In the genomic region with DNA sequence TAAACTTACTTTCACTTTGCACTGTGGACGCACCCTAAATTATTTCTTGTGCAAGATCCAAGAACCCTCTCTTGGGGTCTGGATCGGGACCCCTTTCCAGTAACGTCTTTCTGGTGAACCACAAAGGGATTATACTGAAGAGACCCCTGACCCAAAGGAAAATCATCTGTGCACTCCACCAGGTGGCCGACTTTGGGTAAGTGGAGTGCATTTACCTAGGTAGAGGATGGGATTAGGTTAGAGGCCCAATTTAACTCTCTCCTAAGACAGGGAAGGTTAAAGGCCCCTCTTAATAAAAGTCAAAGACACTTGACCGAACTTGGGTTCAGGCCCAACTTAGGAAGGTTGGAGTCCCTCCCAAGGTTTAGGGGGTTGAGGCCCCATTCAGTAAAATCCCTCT, we compare ENCODE assay signal across 2 cellular contexts.
TF ChIP-seq lines count a peak whose summit lies in the region.

No MANE protein-coding gene starts in this region.

TF ChIP-seq in IMR-90, 13 proteins besides CTCF, POLR2A, EP300 and RAD21 (continued from another document):
- TF ChIP-seq MAZ (IDR thresholded peaks at IDR 0.05; ENCODE audit: borderline replicate concordance, low read depth, low read length) (no peak), CEBPB (IDR thresholded peaks at IDR 0.05; ENCODE audit: low read depth, low read length) (no peak), FOS (IDR thresholded peaks at IDR 0.05; ENCODE audit: low read depth, low read length) (no peak), BHLHE40 (IDR thresholded peaks at IDR 0.05; ENCODE audit: low read depth, low read length) (no peak), USF2 (IDR thresholded peaks at IDR 0.05; ENCODE audit: low read depth, low read length) (no peak), SMC3 (IDR thresholded peaks at IDR 0.05; ENCODE audit: low read depth, low read length) (no peak), MAFK (IDR thresholded peaks at IDR 0.05; ENCODE audit: low read depth, low read length) (no peak), CHD1 (IDR thresholded peaks at IDR 0.05; ENCODE audit: low read depth, low read length) (no peak), RCOR1 (IDR thresholded peaks at IDR 0.05; ENCODE audit: insufficient replicate concordance, low read length) (no peak), NFE2L2 (IDR thresholded peaks at IDR 0.05; ENCODE audit: low read depth, low read length) (no peak)

TF ChIP-seq in WTC11, 78 proteins besides CTCF, POLR2A, EP300 and RAD21:
- TF ChIP-seq PRDM15 (CRISPR knock-in tag; IDR thresholded peaks at IDR 0.05) (no peak), E2F4 (CRISPR knock-in tag; IDR thresholded peaks at IDR 0.05; ENCODE audit: borderline replicate concordance, low read depth) (no peak), EMX1 (CRISPR knock-in tag; IDR thresholded peaks at IDR 0.05) (no peak), ZNF416 (CRISPR knock-in tag; IDR thresholded peaks at IDR 0.05) (no peak), ESRRA (CRISPR knock-in tag; IDR thresholded peaks at IDR 0.05; ENCODE audit: borderline replicate concordance) (no peak), GRHL2 (CRISPR knock-in tag; IDR thresholded peaks at IDR 0.05; ENCODE audit: insufficient replicate concordance, severe bottlenecking) (no peak), USF2 (CRISPR knock-in tag; IDR thresholded peaks at IDR 0.05) (no peak), TP53 (CRISPR knock-in tag; IDR thresholded peaks at IDR 0.05) (no peak), KAT7 (CRISPR knock-in tag; IDR thresholded peaks at IDR 0.05; ENCODE audit: borderline replicate concordance) (no peak), ZMAT4 (CRISPR knock-in tag; IDR thresholded peaks at IDR 0.05) (no peak), CBFB (CRISPR knock-in tag; IDR thresholded peaks at IDR 0.05; ENCODE audit: low read depth) (no peak), ZNF121 (CRISPR knock-in tag; IDR thresholded peaks at IDR 0.05) (no peak), ZNF396 (CRISPR knock-in tag; IDR thresholded peaks at IDR 0.05; ENCODE audit: borderline replicate concordance) (no peak), RELA (CRISPR knock-in tag; IDR thresholded peaks at IDR 0.05; ENCODE audit: borderline replicate concordance) (no peak), ZNF219 (CRISPR knock-in tag; IDR thresholded peaks at IDR 0.05; ENCODE audit: borderline replicate concordance) (no peak), CDX4 (CRISPR knock-in tag; IDR thresholded peaks at IDR 0.05; ENCODE audit: borderline replicate concordance) (no peak), NFATC4 (CRISPR knock-in tag; IDR thresholded peaks at IDR 0.05) (no peak)
- TF ChIP-seq, protein P1, sequence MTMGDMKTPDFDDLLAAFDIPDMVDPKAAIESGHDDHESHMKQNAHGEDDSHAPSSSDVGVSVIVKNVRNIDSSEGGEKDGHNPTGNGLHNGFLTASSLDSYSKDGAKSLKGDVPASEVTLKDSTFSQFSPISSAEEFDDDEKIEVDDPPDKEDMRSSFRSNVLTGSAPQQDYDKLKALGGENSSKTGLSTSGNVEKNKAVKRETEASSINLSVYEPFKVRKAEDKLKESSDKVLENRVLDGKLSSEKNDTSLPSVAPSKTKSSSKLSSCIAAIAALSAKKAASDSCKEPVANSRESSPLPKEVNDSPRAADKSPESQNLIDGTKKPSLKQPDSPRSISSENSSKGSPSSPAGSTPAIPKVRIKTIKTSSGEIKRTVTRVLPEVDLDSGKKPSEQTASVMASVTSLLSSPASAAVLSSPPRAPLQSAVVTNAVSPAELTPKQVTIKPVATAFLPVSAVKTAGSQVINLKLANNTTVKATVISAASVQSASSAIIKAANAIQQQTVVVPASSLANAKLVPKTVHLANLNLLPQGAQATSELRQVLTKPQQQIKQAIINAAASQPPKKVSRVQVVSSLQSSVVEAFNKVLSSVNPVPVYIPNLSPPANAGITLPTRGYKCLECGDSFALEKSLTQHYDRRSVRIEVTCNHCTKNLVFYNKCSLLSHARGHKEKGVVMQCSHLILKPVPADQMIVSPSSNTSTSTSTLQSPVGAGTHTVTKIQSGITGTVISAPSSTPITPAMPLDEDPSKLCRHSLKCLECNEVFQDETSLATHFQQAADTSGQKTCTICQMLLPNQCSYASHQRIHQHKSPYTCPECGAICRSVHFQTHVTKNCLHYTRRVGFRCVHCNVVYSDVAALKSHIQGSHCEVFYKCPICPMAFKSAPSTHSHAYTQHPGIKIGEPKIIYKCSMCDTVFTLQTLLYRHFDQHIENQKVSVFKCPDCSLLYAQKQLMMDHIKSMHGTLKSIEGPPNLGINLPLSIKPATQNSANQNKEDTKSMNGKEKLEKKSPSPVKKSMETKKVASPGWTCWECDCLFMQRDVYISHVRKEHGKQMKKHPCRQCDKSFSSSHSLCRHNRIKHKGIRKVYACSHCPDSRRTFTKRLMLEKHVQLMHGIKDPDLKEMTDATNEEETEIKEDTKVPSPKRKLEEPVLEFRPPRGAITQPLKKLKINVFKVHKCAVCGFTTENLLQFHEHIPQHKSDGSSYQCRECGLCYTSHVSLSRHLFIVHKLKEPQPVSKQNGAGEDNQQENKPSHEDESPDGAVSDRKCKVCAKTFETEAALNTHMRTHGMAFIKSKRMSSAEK (CRISPR knock-in tag; IDR thresholded peaks at IDR 0.05; ENCODE audit: borderline replicate concordance) = no peak
- TF ChIP-seq, protein P2, sequence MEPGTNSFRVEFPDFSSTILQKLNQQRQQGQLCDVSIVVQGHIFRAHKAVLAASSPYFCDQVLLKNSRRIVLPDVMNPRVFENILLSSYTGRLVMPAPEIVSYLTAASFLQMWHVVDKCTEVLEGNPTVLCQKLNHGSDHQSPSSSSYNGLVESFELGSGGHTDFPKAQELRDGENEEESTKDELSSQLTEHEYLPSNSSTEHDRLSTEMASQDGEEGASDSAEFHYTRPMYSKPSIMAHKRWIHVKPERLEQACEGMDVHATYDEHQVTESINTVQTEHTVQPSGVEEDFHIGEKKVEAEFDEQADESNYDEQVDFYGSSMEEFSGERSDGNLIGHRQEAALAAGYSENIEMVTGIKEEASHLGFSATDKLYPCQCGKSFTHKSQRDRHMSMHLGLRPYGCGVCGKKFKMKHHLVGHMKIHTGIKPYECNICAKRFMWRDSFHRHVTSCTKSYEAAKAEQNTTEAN (CRISPR knock-in tag; IDR thresholded peaks at IDR 0.05) = no peak
- TF ChIP-seq, protein P3, sequence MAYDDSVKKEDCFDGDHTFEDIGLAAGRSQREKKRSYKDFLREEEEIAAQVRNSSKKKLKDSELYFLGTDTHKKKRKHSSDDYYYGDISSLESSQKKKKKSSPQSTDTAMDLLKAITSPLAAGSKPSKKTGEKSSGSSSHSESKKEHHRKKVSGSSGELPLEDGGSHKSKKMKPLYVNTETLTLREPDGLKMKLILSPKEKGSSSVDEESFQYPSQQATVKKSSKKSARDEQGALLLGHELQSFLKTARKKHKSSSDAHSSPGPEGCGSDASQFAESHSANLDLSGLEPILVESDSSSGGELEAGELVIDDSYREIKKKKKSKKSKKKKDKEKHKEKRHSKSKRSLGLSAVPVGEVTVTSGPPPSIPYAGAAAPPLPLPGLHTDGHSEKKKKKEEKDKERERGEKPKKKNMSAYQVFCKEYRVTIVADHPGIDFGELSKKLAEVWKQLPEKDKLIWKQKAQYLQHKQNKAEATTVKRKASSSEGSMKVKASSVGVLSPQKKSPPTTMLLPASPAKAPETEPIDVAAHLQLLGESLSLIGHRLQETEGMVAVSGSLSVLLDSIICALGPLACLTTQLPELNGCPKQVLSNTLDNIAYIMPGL (CRISPR knock-in tag; IDR thresholded peaks at IDR 0.05) = no peak
